In genomic region chr1:72635719-72636118, GRCh38 we compare ENCODE assay signal across 21 cellular contexts.
DNase-seq lines count a peak whose midpoint lies in the region; ATAC-seq, FAIRE-seq and TF ChIP-seq lines count a peak whose summit lies in the region.
"Had no signal": no experiment of that assay in that cellular context is flagged by ENCODE, and none has a peak within 500 bp of the region (broad histone marks: within the 10 kb centered on the region; RNA-seq: fewer than 3 reads in every experiment).

No MANE protein-coding gene starts in this region.

- no peaks in the 10 kb centered on the region for H3K36me3 Mint-ChIP-seq in activated CD8-positive, alpha-beta memory T cell treated with anti-CD3 and anti-CD28 coated beads, Interleukin-2, amount 10 ng/mL, durations not matched to agents 7 days and 5 days
- H3K36me3 Mint-ChIP-seq: activated naive CD8-positive, alpha-beta T cell treated with anti-CD3 and anti-CD28 coated beads, Interleukin-2, amount 10 ng/mL, durations not matched to agents 7 days and 5 days had no signal

- DNase-seq in H54 (ENCODE audit: insufficient read length, low spot score) (no peak), NCI-H446 treated with DMSO at 0.1 percent for 48 hours (lab: John Stamatoyannopoulos, UW) (peak; percentile 52), brain pericyte (ENCODE audit: low read depth, low spot score) (peak; percentile 4), neuronal stem cell (ENCODE audit: low spot score) (no peak), germinal center (ENCODE audit: low spot score) (no peak), lower leg skin (ENCODE audit: low spot score in 2 of 2) (no peak)
- no peak for DNase-seq in activated CD8-positive, alpha-beta memory T cell treated with anti-CD3 and anti-CD28 coated beads, Interleukin-2, amount 10 ng/mL, durations not matched to agents 7 days and 5 days
- DNase-seq in stimulated activated naive CD8-positive, alpha-beta T cell treated with anti-CD3 and anti-CD28 coated beads, Interleukin-15, Interleukin-2, amounts not matched to agents 100 U/mL and 50 U/mL, for 24 hours, result no peak
- DNase-seq: activated CD4-positive, alpha-beta T cell treated with anti-CD3 and anti-CD28 coated beads, Interleukin-2, amount 10 ng/mL, durations not matched to agents 7 days and 5 days; activated naive CD8-positive, alpha-beta T cell treated with anti-CD3 and anti-CD28 coated beads, Interleukin-2, amount 10 ng/mL, durations not matched to agents 7 days and 5 days; activated T-cell treated with anti-CD3 and anti-CD28 coated beads, Interleukin-2, amount 50 U/mL, for 1 hour; BE2C; DND-41; hypothalamus; NCI-H1694 treated with DMSO at 0.1 percent for 48 hours; NCI-H526 treated with DMSO at 0.1 percent for 48 hours; stimulated activated naive CD8-positive, alpha-beta T cell treated with anti-CD3 and anti-CD28 coated beads, Interleukin-15, amount 100 ng/mL, for 72 hours; T-helper 9 cell; uterus had no signal

- H3K4me3 ChIP-seq in neuronal stem cell (ENCODE audit: low read length in 2 of 2), result no peak overlapping the region
- H3K4me3 ChIP-seq in lower leg skin (ENCODE audit: low read depth, poor library complexity, severe bottlenecking), result no peak overlapping the region
- H3K4me3 ChIP-seq: uterus had no signal

- H3K9me3 ChIP-seq in neuronal stem cell (replicated peaks in 1 of 2; ENCODE audit: control insufficient read depth in 2 of 2, insufficient read depth in 1 of 2, low read depth in 1 of 2, low read length in 2 of 2), result peaks cover 0 to 5% of the 10 kb centered on the region in 2 donors
- H3K9me3 ChIP-seq: BE2C, uterus had no signal

- H3K27ac ChIP-seq in neuronal stem cell (replicated peaks; ENCODE audit: low read length), result no peak overlapping the region
- H3K27ac ChIP-seq: RWPE1, uterus had no signal

- no CpG with 5 or more reads among the region's 5 CpGs for WGBS in neuronal stem cell (ENCODE audit: extremely low coverage in 2 of 2, insufficient read length in 2 of 2, insufficient replicate concordance in 1 of 2), 2 donors
- 54 to 56% methylated on average over 5 of the region's 5 CpGs for WGBS in lower leg skin, 2 donors

- no peak overlapping the region for H3K9ac ChIP-seq in neuronal stem cell (ENCODE audit: low read depth, low read length, poor library complexity)

- no peak overlapping the region for H3K14ac ChIP-seq in neuronal stem cell (ENCODE audit: low read length)

- H3K23ac ChIP-seq in neuronal stem cell (ENCODE audit: low read depth, low read length, poor library complexity), result no peak overlapping the region

- H2AFZ ChIP-seq in neuronal stem cell (ENCODE audit: low read length), result peak overlapping the region; percentile 4

- TF ChIP-seq POLR2A in H54 (IDR thresholded peaks at IDR 0.05; ENCODE audit: low read depth, low read length), result no peak
- no peak for TF ChIP-seq POLR2A in lower leg skin (IDR thresholded peaks at IDR 0.05)

- no peaks in the 10 kb centered on the region for H3K79me1 ChIP-seq in neuronal stem cell (ENCODE audit: low read depth, low read length)

- no peak overlapping the region for H3K4me2 ChIP-seq in neuronal stem cell (ENCODE audit: insufficient read depth, low read length, poor library complexity, severe bottlenecking)

- intact Hi-C loops in lower leg skin (cut with DNase I; ENCODE audit: low total_unique reads), result no loop called here

- H3K9me3 Mint-ChIP-seq in activated CD8-positive, alpha-beta memory T cell treated with anti-CD3 and anti-CD28 coated beads, Interleukin-2, amount 10 ng/mL, durations not matched to agents 7 days and 5 days (ENCODE audit: low read depth), result peaks cover 6% of the 10 kb centered on the region
- H3K9me3 Mint-ChIP-seq: activated CD4-positive, alpha-beta T cell treated with anti-CD3 and anti-CD28 coated beads, Interleukin-2, amount 10 ng/mL, durations not matched to agents 7 days and 5 days; activated naive CD8-positive, alpha-beta T cell treated with anti-CD3 and anti-CD28 coated beads, Interleukin-2, amount 10 ng/mL, durations not matched to agents 7 days and 5 days had no signal

- CTCF ChIA-PET in activated CD8-positive, alpha-beta memory T cell treated with anti-CD3 and anti-CD28 coated beads, Interleukin-2, amount 10 ng/mL, durations not matched to agents 7 days and 5 days (lab: Charles Lee), result interaction anchor here (1.1 kb wide), 1 partner anchor 8 kb away, joined by 3 read pairs; no protein-coding TSS in a partner anchor

- no peak for ATAC-seq in activated CD8-positive, alpha-beta memory T cell treated with anti-CD3 and anti-CD28 coated beads, Interleukin-2, amount 10 ng/mL, durations not matched to agents 7 days and 5 days
- ATAC-seq in stimulated activated naive CD8-positive, alpha-beta T cell treated with anti-CD3 and anti-CD28 coated beads, Interleukin-15, Interleukin-2, amounts not matched to agents 100 U/mL and 50 U/mL, for 24 hours, result no peak
- ATAC-seq: stimulated activated naive CD8-positive, alpha-beta T cell treated with anti-CD3 and anti-CD28 coated beads, Interleukin-15, amount 100 ng/mL, for 72 hours had no signal

- TF ChIP-seq CTCF in lower leg skin (IDR thresholded peaks at IDR 0.05), result no peak

- FAIRE-seq in H54 (lab: Jason Lieb, UNC), result peak; percentile 33
- FAIRE-seq: colon had no signal

- no peak overlapping the region for H2AK5ac ChIP-seq in neuronal stem cell (ENCODE audit: low read depth, low read length)

- no peaks in the 10 kb centered on the region for H3K27me3 ChIP-seq in neuronal stem cell (ENCODE audit: control insufficient read depth in 3 of 3, insufficient read depth in 3 of 3, low read depth in 1 of 3, low read length in 3 of 3)
- H3K27me3 ChIP-seq: BE2C, uterus had no signal

- H3K18ac ChIP-seq in neuronal stem cell (ENCODE audit: low read length), result no peak overlapping the region

- H2BK12ac ChIP-seq in neuronal stem cell (ENCODE audit: low read length), result no peak overlapping the region

- H3K36me3 ChIP-seq in neuronal stem cell (replicated peaks in 1 of 2; ENCODE audit: control insufficient read depth in 2 of 2, insufficient read depth in 2 of 2, low read length in 2 of 2), result no peaks in the 10 kb centered on the region
- H3K36me3 ChIP-seq: BE2C, uterus had no signal

- no peak overlapping the region for H2BK120ac ChIP-seq in neuronal stem cell (ENCODE audit: low read depth, low read length)

- no peak overlapping the region for H2BK5ac ChIP-seq in neuronal stem cell (ENCODE audit: low read length)

- H3K4me1 Mint-ChIP-seq in activated CD8-positive, alpha-beta memory T cell treated with anti-CD3 and anti-CD28 coated beads, Interleukin-2, amount 10 ng/mL, durations not matched to agents 7 days and 5 days, result no peaks in the 10 kb centered on the region
- H3K4me1 Mint-ChIP-seq: activated CD4-positive, alpha-beta T cell treated with anti-CD3 and anti-CD28 coated beads, Interleukin-2, amount 10 ng/mL, durations not matched to agents 7 days and 5 days; activated naive CD8-positive, alpha-beta T cell treated with anti-CD3 and anti-CD28 coated beads, Interleukin-2, amount 10 ng/mL, durations not matched to agents 7 days and 5 days; stimulated activated naive CD8-positive, alpha-beta T cell treated with anti-CD3 and anti-CD28 coated beads, Interleukin-15, amount 100 ng/mL, for 72 hours had no signal

- H2BK15ac ChIP-seq in neuronal stem cell (ENCODE audit: low read length), result no peak overlapping the region

- H3K4me1 ChIP-seq in neuronal stem cell (ENCODE audit: control insufficient read depth in 2 of 2, insufficient read depth in 1 of 2, low read depth in 1 of 2, low read length in 2 of 2), result peaks cover 3 to 18% of the 10 kb centered on the region in 2 donors
- H3K4me1 ChIP-seq: BE2C, uterus had no signal

- H4K91ac ChIP-seq in neuronal stem cell (ENCODE audit: low read depth, low read length, poor library complexity), result no peak overlapping the region

- no peak overlapping the region for H3K27ac Mint-ChIP-seq in activated CD8-positive, alpha-beta memory T cell treated with anti-CD3 and anti-CD28 coated beads, Interleukin-2, amount 10 ng/mL, durations not matched to agents 7 days and 5 days
- H3K27ac Mint-ChIP-seq: activated CD4-positive, alpha-beta T cell treated with anti-CD3 and anti-CD28 coated beads, Interleukin-2, amount 10 ng/mL, durations not matched to agents 7 days and 5 days; activated naive CD8-positive, alpha-beta T cell treated with anti-CD3 and anti-CD28 coated beads, Interleukin-2, amount 10 ng/mL, durations not matched to agents 7 days and 5 days; stimulated activated naive CD8-positive, alpha-beta T cell treated with anti-CD3 and anti-CD28 coated beads, Interleukin-15, amount 100 ng/mL, for 72 hours had no signal

- no peaks in the 10 kb centered on the region for H3K27me3 Mint-ChIP-seq in activated CD8-positive, alpha-beta memory T cell treated with anti-CD3 and anti-CD28 coated beads, Interleukin-2, amount 10 ng/mL, durations not matched to agents 7 days and 5 days
- H3K27me3 Mint-ChIP-seq: activated CD4-positive, alpha-beta T cell treated with anti-CD3 and anti-CD28 coated beads, Interleukin-2, amount 10 ng/mL, durations not matched to agents 7 days and 5 days; activated naive CD8-positive, alpha-beta T cell treated with anti-CD3 and anti-CD28 coated beads, Interleukin-2, amount 10 ng/mL, durations not matched to agents 7 days and 5 days; stimulated activated naive CD8-positive, alpha-beta T cell treated with anti-CD3 and anti-CD28 coated beads, Interleukin-15, amount 100 ng/mL, for 72 hours had no signal

- H3K4ac ChIP-seq in neuronal stem cell (ENCODE audit: low read length), result no peak overlapping the region

- H3K4me3 Mint-ChIP-seq in activated CD8-positive, alpha-beta memory T cell treated with anti-CD3 and anti-CD28 coated beads, Interleukin-2, amount 10 ng/mL, durations not matched to agents 7 days and 5 days, result no peak overlapping the region
- H3K4me3 Mint-ChIP-seq: activated CD4-positive, alpha-beta T cell treated with anti-CD3 and anti-CD28 coated beads, Interleukin-2, amount 10 ng/mL, durations not matched to agents 7 days and 5 days; activated naive CD8-positive, alpha-beta T cell treated with anti-CD3 and anti-CD28 coated beads, Interleukin-2, amount 10 ng/mL, durations not matched to agents 7 days and 5 days; stimulated activated naive CD8-positive, alpha-beta T cell treated with anti-CD3 and anti-CD28 coated beads, Interleukin-15, amount 100 ng/mL, for 72 hours had no signal

- no peak overlapping the region for H4K8ac ChIP-seq in neuronal stem cell (ENCODE audit: low read depth, low read length)

Comparison
In these comparisons a context has a peak if more than half of its experiments do, and no peak if none do; other contexts are left out.
1. DNase-seq: peak in NCI-H446 treated with DMSO at 0.1 percent for 48 hours (single experiment) and brain pericyte (single experiment); none in H54 (single experiment), neuronal stem cell (single experiment), activated CD8-positive, alpha-beta memory T cell treated with anti-CD3 and anti-CD28 coated beads, Interleukin-2, amount 10 ng/mL, durations not matched to agents 7 days and 5 days (single experiment), germinal center (single experiment), lower leg skin (0 of 2) and stimulated activated naive CD8-positive, alpha-beta T cell treated with anti-CD3 and anti-CD28 coated beads, Interleukin-15, Interleukin-2, amounts not matched to agents 100 U/mL and 50 U/mL, for 24 hours (single experiment).